14 cellular contexts compared by ENCODE assay signal in genomic region chr4:154078504-154079350, GRCh38.
"Had no signal": no experiment of that assay in that cellular context is flagged by ENCODE, and none has a peak within 500 bp of the region (broad histone marks: within the 10 kb centered on the region; RNA-seq: fewer than 3 reads in every experiment).

No MANE protein-coding gene starts in this region.

- DNase-seq: activated CD4-positive, alpha-beta T cell treated with anti-CD3 and anti-CD28 coated beads for 1 hour; activated gamma-delta T cell treated with Interleukin-2 at 50 U/mL for 16 hours; amniotic stem cell; effector CD4-positive, alpha-beta T cell; heart left ventricle; left lung; occipital lobe; posterior cingulate gyrus; stimulated activated naive B cell treated with anti-CD40 and anti-IgM and Interleukin-4, amounts not matched to agents 10 μg/mL and 1 μg/mL and 100 μg/mL, for 72 hours; T1000; thyroid gland; WERI-Rb-1 had no signal

- ATAC-seq: gastroesophageal sphincter, heart left ventricle, left lung had no signal

- H3K9me3 ChIP-seq: gastroesophageal sphincter, heart left ventricle, left lung, thyroid gland had no signal

- H3K27ac ChIP-seq: gastroesophageal sphincter, heart left ventricle, left lung, thyroid gland, WERI-Rb-1 had no signal

- H3K27me3 ChIP-seq: gastroesophageal sphincter, heart left ventricle, left lung, thyroid gland had no signal

- H3K4me3 ChIP-seq: gastroesophageal sphincter, heart left ventricle, left lung, thyroid gland had no signal

- FAIRE-seq: urothelium cell line had no signal

- H3K4me1 ChIP-seq: gastroesophageal sphincter, heart left ventricle, left lung, thyroid gland had no signal

- H3K36me3 ChIP-seq: gastroesophageal sphincter, heart left ventricle, left lung, thyroid gland, WERI-Rb-1 had no signal
